In the genomic region with DNA sequence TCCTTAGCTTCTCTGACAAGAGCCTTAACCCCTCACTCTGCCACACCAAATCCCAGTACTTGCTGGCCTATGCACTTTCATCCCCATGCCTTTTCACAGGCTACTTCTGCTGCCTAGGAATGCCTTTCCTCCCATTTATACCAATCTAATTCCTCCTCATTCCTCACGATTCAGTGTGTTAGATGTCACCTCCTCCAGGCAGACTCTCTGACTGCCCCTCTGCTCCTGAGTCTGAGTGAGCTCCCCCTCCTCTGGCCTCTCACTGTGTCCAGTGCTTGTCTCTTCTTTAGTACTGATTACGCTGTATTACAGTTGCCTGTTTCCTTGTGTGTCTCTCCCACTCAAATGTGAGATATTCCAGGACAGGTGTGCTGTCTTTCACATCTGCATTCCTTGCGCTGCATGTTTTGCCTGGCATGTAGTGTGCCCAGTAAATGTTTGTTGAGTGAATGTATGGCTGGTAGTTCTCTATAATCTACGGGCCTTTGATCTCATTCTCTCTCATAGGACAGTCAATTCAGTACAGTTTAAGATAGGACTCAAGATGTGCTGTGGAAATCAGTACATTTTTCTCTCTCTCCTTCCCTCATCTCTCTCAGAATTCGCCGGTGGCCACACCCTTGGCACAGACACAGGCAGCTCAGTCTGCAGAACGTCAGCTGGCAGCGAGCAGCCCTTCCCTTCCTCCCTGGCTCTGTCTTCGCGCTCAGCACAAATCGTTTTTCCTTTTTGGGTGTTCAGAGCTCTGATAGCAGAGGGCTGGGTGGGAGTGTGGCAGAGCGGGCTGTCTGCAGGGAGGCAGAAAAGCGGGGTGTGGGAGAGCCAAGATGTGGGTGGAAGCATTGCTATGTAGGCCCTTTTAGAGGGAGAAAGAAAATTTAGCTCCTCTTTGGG, we compare ENCODE assay signal across 11 cellular contexts. TPM values are rescaled to one million over a fixed set of nuclear protein-coding genes. Genes with fewer than 3 reads are reported as not detected.
DNase-seq lines count a peak whose midpoint lies in the region; ATAC-seq and TF ChIP-seq lines count a peak whose summit lies in the region.
"Had no signal": no experiment of that assay in that cellular context is flagged by ENCODE, and none has a peak within 500 bp of the region (broad histone marks: within the 10 kb centered on the region; RNA-seq: fewer than 3 reads in every experiment).

No MANE protein-coding gene starts in this region.

- H2AFZ ChIP-seq in MM.1S (ENCODE audit: low read length) = no peak overlapping the region

- no peak overlapping the region for H3K4me2 ChIP-seq in MM.1S (ENCODE audit: low read depth, low read length)

- no peaks in the 10 kb centered on the region for H3K9me3 ChIP-seq in heart left ventricle
- no peaks in the 10 kb centered on the region for H3K9me3 ChIP-seq in MM.1S (replicated peaks; ENCODE audit: insufficient read depth, low read length)

- H3K79me2 ChIP-seq in MM.1S (ENCODE audit: low read length) = no peaks in the 10 kb centered on the region

- TF ChIP-seq POLR2A in heart left ventricle (IDR thresholded peaks at IDR 0.05) = no peak

- H4K20me1 ChIP-seq in MM.1S (ENCODE audit: insufficient read depth, low read length) = no peaks in the 10 kb centered on the region

- H3K27me3 ChIP-seq in heart left ventricle = no peaks in the 10 kb centered on the region
- no peaks in the 10 kb centered on the region for H3K27me3 ChIP-seq in rectal smooth muscle tissue (ENCODE audit: control insufficient read depth, insufficient read depth, low read length)
- H3K27me3 ChIP-seq in MM.1S (replicated peaks; ENCODE audit: insufficient read depth, low read length) = peaks cover 66% of the 10 kb centered on the region

- H3F3A ChIP-seq in MM.1S (ENCODE audit: insufficient read depth, low read length) = no peaks in the 10 kb centered on the region

- ATAC-seq in heart left ventricle (peak; percentile 52 to 92 (median 86)), GM19324 (IDR thresholded peaks at IDR 0.05; ENCODE audit: low FRiP score, unreplicated experiment) (no peak), HG02970 (IDR thresholded peaks at IDR 0.05; ENCODE audit: low FRiP score, unreplicated experiment) (no peak)
- ATAC-seq: HCT116 had no signal

- 22 to 29% (median 24%) methylated on average over 13 of the region's 13 CpGs for WGBS in heart left ventricle, 4 donors

- no peaks in the 10 kb centered on the region for H3K36me3 ChIP-seq in heart left ventricle
- no peaks in the 10 kb centered on the region for H3K36me3 ChIP-seq in rectal smooth muscle tissue (ENCODE audit: control insufficient read depth, insufficient read depth, low read length)
- H3K36me3 ChIP-seq in MM.1S (replicated peaks; ENCODE audit: insufficient read depth, low read length) = no peaks in the 10 kb centered on the region

- peak overlapping the region in 1 of 12 donors; percentile 1 for H3K4me3 ChIP-seq in heart left ventricle
- peak overlapping the region; percentile 23 for H3K4me3 ChIP-seq in rectal smooth muscle tissue (ENCODE audit: low read length)
- no peak overlapping the region for H3K4me3 ChIP-seq in MM.1S (ENCODE audit: low read length)

- peaks cover 0 to 31% (median 17%) of the 10 kb centered on the region in 12 donors for H3K4me1 ChIP-seq in heart left ventricle
- peaks cover 29% of the 10 kb centered on the region for H3K4me1 ChIP-seq in rectal smooth muscle tissue (ENCODE audit: control insufficient read depth, insufficient read depth, low read length)
- H3K4me1 ChIP-seq in MM.1S (ENCODE audit: low read length) = no peaks in the 10 kb centered on the region

- TF ChIP-seq CTCF in heart left ventricle (IDR thresholded peaks at IDR 0.05) (no peak), MM.1S (IDR thresholded peaks at IDR 0.05; ENCODE audit: low read length) (no peak)

- H3K27ac ChIP-seq in heart left ventricle (peak overlapping the region in 10 of 12 donors; percentile 0 to 86 (median 32)), rectal smooth muscle tissue (ENCODE audit: low read depth, low read length) (peak overlapping the region; percentile 94), MM.1S (ENCODE audit: low read length) (no peak overlapping the region)

- DNase-seq in H4 (ENCODE audit: low spot score) = peak; percentile 29
- peak in 45 of 56 donors; percentile 8 to 87 (median 43) for DNase-seq in amygdala (lab: John Stamatoyannopoulos, UW)
- DNase-seq in heart left ventricle = peak; percentile 61 to 83 (median 74)
- DNase-seq in MM.1S = no peak
- DNase-seq in kidney tubule cell (ENCODE audit: low spot score) = no peak
- DNase-seq: activated CD4-positive, alpha-beta T cell treated with anti-CD3 and anti-CD28 coated beads, Interleukin-2, amount 50 U/mL, for 1 hour; NCI-H2081 treated with DMSO at 0.1 percent for 48 hours had no signal

- no peaks in the 10 kb centered on the region for H3K9me2 ChIP-seq in MM.1S (replicated peaks; ENCODE audit: insufficient read depth, low read length)

- intact Hi-C loops in heart left ventricle (cut with DNase I) = loop anchor here in 3 of 10 donors (5.0 kb wide), 2 partner anchors 40 to 50 kb away; no protein-coding TSS in a partner anchor

- H3K9ac ChIP-seq in rectal smooth muscle tissue (ENCODE audit: low read length) (no peak overlapping the region), MM.1S (ENCODE audit: low read length) (no peak overlapping the region)

RNA-seq across cellular contexts. Expression of a gene that starts 18.5 kb away (rescaled TPM):
- total RNA-seq in H4 (2014; rRNA removed; shearing (Covaris generic)) = 6.1 and 8.4 TPM in 2 replicates
- total RNA-seq in heart left ventricle = 10 to 100 TPM in 1 of 9 donors, 1 to 10 TPM in 8; 2.2 to 16.2 (median 4.0) TPM
- 1 to 10 TPM; 5.6 to 8.7 TPM for polyA plus RNA-seq in heart left ventricle

Comparison
In these comparisons a context has a peak if more than half of its experiments do, and no peak if none do; other contexts are left out.
1. DNase-seq: peak in H4 (single experiment), amygdala (45 of 56) and heart left ventricle (5 of 5); none in MM.1S (single experiment) and kidney tubule cell (single experiment).
2. ATAC-seq: peak in heart left ventricle (4 of 4); none in GM19324 (single experiment) and HG02970 (single experiment).